In the genomic region with DNA sequence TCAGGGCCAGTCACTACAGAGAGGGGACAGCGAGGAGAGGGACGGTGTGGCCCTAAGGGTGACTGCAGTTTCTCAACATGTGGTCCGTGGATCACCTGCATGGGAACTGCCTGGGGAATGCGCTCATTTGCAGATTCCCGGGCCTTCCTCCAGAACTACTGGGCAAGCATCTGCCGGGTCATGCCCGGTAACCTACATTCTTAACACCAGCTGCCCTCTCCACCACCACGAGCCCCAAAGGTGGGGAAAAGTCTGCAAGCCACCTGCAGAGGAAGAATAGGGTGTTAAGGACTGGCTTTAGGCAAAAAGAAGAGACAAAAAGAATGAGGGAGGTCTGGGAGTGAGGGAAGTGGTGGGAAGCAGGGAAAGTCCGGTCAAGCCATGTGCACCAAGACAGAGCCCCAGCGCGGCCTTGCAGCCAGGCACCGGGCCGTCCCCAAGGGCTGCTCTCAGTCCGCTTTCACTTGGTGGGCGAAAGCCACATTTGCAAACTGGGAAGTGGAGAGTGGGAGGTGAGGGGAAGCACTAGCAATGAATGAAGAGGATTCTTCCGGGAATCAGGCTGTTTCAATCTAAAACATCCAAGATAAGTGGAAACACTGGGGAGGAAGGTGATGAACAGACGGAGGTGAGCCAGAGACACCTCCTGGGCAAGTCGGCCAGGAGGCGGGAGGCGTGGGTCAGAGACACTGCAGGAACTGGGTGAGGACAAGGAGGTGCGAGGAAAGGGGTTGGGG, we compare ENCODE assay signal across 18 cellular contexts.
A peak's percentile ranks its signal among the peaks of the same experiment; 100 is the strongest.
DNase-seq lines count a peak whose midpoint lies in the region; ATAC-seq and TF ChIP-seq lines count a peak whose summit lies in the region.
"Had no signal": no experiment of that assay in that cellular context is flagged by ENCODE, and none has a peak within 500 bp of the region (broad histone marks: within the 10 kb centered on the region; RNA-seq: fewer than 3 reads in every experiment).

No MANE protein-coding gene starts in this region.

- H3K27ac ChIP-seq in RWPE2 (ENCODE audit: poor library complexity, severe bottlenecking) (no peak overlapping the region), skeletal muscle tissue (ENCODE audit: low read depth, low read length) (no peak overlapping the region)
- H3K27ac ChIP-seq: HL-60 had no signal

- H3K9me3 ChIP-seq in RWPE2 (ENCODE audit: severe bottlenecking) (no peaks in the 10 kb centered on the region), skeletal muscle tissue (ENCODE audit: control insufficient read depth in 3 of 3, low read length in 3 of 3) (no peaks in the 10 kb centered on the region)
- H3K9me3 ChIP-seq: esophagus squamous epithelium had no signal

- H3K9me3 Mint-ChIP-seq in activated T-cell treated with anti-CD3 and anti-CD28 coated beads, Interleukin-2, amount 50 U/mL, for 24 hours: no peaks in the 10 kb centered on the region
- no peaks in the 10 kb centered on the region for H3K9me3 Mint-ChIP-seq in immature natural killer cell
- H3K9me3 Mint-ChIP-seq: CD8-positive, alpha-beta T cell; type B pancreatic cell had no signal

- H3K27me3 ChIP-seq in RWPE2 (ENCODE audit: insufficient read depth, poor library complexity, severe bottlenecking) (no peaks in the 10 kb centered on the region), skeletal muscle tissue (ENCODE audit: control insufficient read depth in 3 of 3, insufficient read depth in 3 of 3, low read length in 3 of 3) (no peaks in the 10 kb centered on the region)
- H3K27me3 ChIP-seq: dorsolateral prefrontal cortex, esophagus squamous epithelium had no signal

- H3K4me3 ChIP-seq in RWPE2 (ENCODE audit: severe bottlenecking) (no peak overlapping the region), skeletal muscle tissue (ENCODE audit: low read length in 3 of 3) (no peak overlapping the region)
- H3K4me3 ChIP-seq: dorsolateral prefrontal cortex, esophagus squamous epithelium, K562 had no signal

- H3K4me1 ChIP-seq in RWPE2 (ENCODE audit: insufficient read depth, poor library complexity, severe bottlenecking) (peaks cover 10% of the 10 kb centered on the region), skeletal muscle tissue (ENCODE audit: control insufficient read depth in 3 of 3, insufficient read depth in 3 of 3, low read length in 3 of 3) (peaks cover 53 to 58% (median 55%) of the 10 kb centered on the region in 3 donors)

- H3K4me1 Mint-ChIP-seq in activated T-cell treated with anti-CD3 and anti-CD28 coated beads, Interleukin-2, amount 50 U/mL, for 24 hours (ENCODE audit: low read depth): peaks cover 35% of the 10 kb centered on the region
- peaks cover 28 to 29% of the 10 kb centered on the region in 2 donors for H3K4me1 Mint-ChIP-seq in immature natural killer cell

- no peak for ATAC-seq in RWPE2 (ENCODE audit: low read depth)
- ATAC-seq in HG03196 (IDR thresholded peaks at IDR 0.05; ENCODE audit: unreplicated experiment): no peak
- ATAC-seq: CD8-positive, alpha-beta T cell had no signal

- H3K36me3 Mint-ChIP-seq in activated T-cell treated with anti-CD3 and anti-CD28 coated beads, Interleukin-2, amount 50 U/mL, for 24 hours (ENCODE audit: low read depth): peaks cover 60% of the 10 kb centered on the region
- H3K36me3 Mint-ChIP-seq in immature natural killer cell: peaks cover 8 to 19% (median 8%) of the 10 kb centered on the region in 3 donors

- H3K27ac Mint-ChIP-seq in activated T-cell treated with anti-CD3 and anti-CD28 coated beads, Interleukin-2, amount 50 U/mL, for 24 hours: peak overlapping the region; percentile 67
- H3K27ac Mint-ChIP-seq in immature natural killer cell: peak overlapping the region in 4 of 6 donors; percentile 23 to 70 (median 29)

- no peak overlapping the region for H3K4me3 Mint-ChIP-seq in activated T-cell treated with anti-CD3 and anti-CD28 coated beads, Interleukin-2, amount 50 U/mL, for 24 hours
- H3K4me3 Mint-ChIP-seq in immature natural killer cell: no peak overlapping the region
- H3K4me3 Mint-ChIP-seq: CD8-positive, alpha-beta T cell; type B pancreatic cell had no signal

- H3K36me3 ChIP-seq in RWPE2 (ENCODE audit: low read depth) (peaks cover 20% of the 10 kb centered on the region), skeletal muscle tissue (ENCODE audit: control insufficient read depth in 3 of 3, insufficient read depth in 3 of 3, low read length in 3 of 3) (peaks cover 14 to 26% (median 16%) of the 10 kb centered on the region in 3 donors)

- TF ChIP-seq CTCF in RWPE2 (IDR thresholded peaks at IDR 0.05; ENCODE audit: poor library complexity, severe bottlenecking): peak; percentile 0

- peak overlapping the region in 2 of 3 donors; percentile 16 to 33 for H3K9ac ChIP-seq in skeletal muscle tissue (ENCODE audit: low read depth in 1 of 3, low read length in 3 of 3)

- DNase-seq in activated T-cell treated with anti-CD3 and anti-CD28 coated beads, Interleukin-2, amount 50 U/mL, for 24 hours: no peak
- DNase-seq in activated T-cell treated with anti-CD3 and anti-CD28 coated beads for 4 hours (no peak), RWPE2 (ENCODE audit: low spot score) (no peak), immature natural killer cell (no peak), SKM-1 treated with dmso at 0.1 percent for 144 hours (lab: John Stamatoyannopoulos, UW; ENCODE audit: unreplicated experiment) (no peak), NCI-H345 (lab: John Stamatoyannopoulos, UW) (no peak)
- DNase-seq: activated naive CD4-positive, alpha-beta T cell; dorsolateral prefrontal cortex; esophagus squamous epithelium; islet precursor cell; NCI-H1092; occipital lobe had no signal

- no peaks in the 10 kb centered on the region for H3K27me3 Mint-ChIP-seq in activated T-cell treated with anti-CD3 and anti-CD28 coated beads, Interleukin-2, amount 50 U/mL, for 24 hours
- H3K27me3 Mint-ChIP-seq in immature natural killer cell (ENCODE audit: low read depth in 3 of 3): peaks cover 3 to 4% (median 3%) of the 10 kb centered on the region in 3 donors
- H3K27me3 Mint-ChIP-seq: type B pancreatic cell had no signal
